ENCODE assay signal across 17 cellular contexts in genomic region chr18:37280701-37281100, GRCh38.
"Had no signal": no experiment of that assay in that cellular context is flagged by ENCODE, and none has a peak within 500 bp of the region (broad histone marks: within the 10 kb centered on the region; RNA-seq: fewer than 3 reads in every experiment).

No MANE protein-coding gene starts in this region.

- H3K36me3 ChIP-seq: esophagus muscularis mucosa, gastrocnemius medialis, heart right ventricle, left lung, lower lobe of right lung had no signal

- H3K4me3 ChIP-seq: coronary artery, dorsolateral prefrontal cortex, esophagus muscularis mucosa, gastrocnemius medialis, heart right ventricle, left lung, lower lobe of right lung, mucosa of descending colon had no signal

- ATAC-seq: gastrocnemius medialis, heart right ventricle, left cardiac atrium, left lung, left ventricle myocardium superior, lower lobe of right lung, mucosa of descending colon had no signal

- H3K27ac ChIP-seq: coronary artery, esophagus muscularis mucosa, gastrocnemius medialis, heart right ventricle, left lung, lower lobe of right lung had no signal

- DNase-seq: dermis blood vessel endothelial cell; dorsolateral prefrontal cortex; effector CD4-positive, alpha-beta T cell; effector memory CD4-positive, alpha-beta T cell; foreskin melanocyte; gastrocnemius medialis; glutamatergic neuron; heart right ventricle; hippocampal formation; left cardiac atrium; left ventricle myocardium superior; lower lobe of right lung; mesenchymal stem cell had no signal

- H3K4me1 ChIP-seq: esophagus muscularis mucosa, gastrocnemius medialis, heart right ventricle, left lung, lower lobe of right lung had no signal

- H3K9me3 ChIP-seq: esophagus muscularis mucosa, gastrocnemius medialis, heart right ventricle, left lung, lower lobe of right lung, mucosa of descending colon had no signal
